In the genomic region with DNA sequence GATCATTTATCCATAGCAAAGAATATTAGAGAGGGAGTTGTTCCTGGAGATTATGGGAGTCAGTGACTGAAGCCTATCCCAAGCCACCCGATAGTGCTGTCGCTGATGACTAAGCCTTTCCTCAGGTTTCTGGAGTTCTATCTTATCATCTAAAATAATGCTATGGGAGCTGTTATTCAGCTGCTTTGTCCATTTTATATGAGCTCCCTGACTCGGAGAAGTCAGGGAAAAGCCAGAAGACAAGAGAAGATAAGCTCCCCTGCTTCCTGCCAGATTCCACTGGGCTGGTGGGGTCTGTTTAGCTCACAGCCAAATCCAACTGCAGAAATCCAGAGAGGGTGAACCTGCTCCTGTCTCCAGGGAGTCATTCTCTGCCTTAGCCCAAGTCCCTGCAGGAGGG, we compare ENCODE assay signal across 17 cellular contexts.
"Had no signal": no experiment of that assay in that cellular context is flagged by ENCODE, and none has a peak within 500 bp of the region (broad histone marks: within the 10 kb centered on the region; RNA-seq: fewer than 3 reads in every experiment).

No MANE protein-coding gene starts in this region.

- H3K4me3 Mint-ChIP-seq: activated T-helper 17 cell treated with anti-CD3 and anti-CD28 coated beads, Interleukin-2, amount 50 U/mL, for 72 hours; nephron progenitor cell; stimulated activated naive CD8-positive, alpha-beta T cell treated with anti-CD3 and anti-CD28 coated beads, Interleukin-15, amount 100 ng/mL, for 72 hours; T-helper 17 cell had no signal

- H3K36me3 ChIP-seq: gastrocnemius medialis, heart right ventricle, left ventricle myocardium inferior, ovary had no signal

- H3K27ac Mint-ChIP-seq: activated naive CD4-positive, alpha-beta T cell treated with anti-CD3 and anti-CD28 coated beads, Interleukin-2, amount 50 U/mL, for 72 hours; activated T-helper 17 cell treated with anti-CD3 and anti-CD28 coated beads, Interleukin-2, amount 50 U/mL, for 72 hours; nephron progenitor cell; stimulated activated naive CD8-positive, alpha-beta T cell treated with anti-CD3 and anti-CD28 coated beads, Interleukin-15, amount 100 ng/mL, for 72 hours; T-helper 17 cell had no signal

- H3K27me3 ChIP-seq: gastrocnemius medialis, ovary, testis had no signal

- FAIRE-seq: bronchial epithelial cell, keratinocyte had no signal

- H3K4me1 ChIP-seq: gastrocnemius medialis, heart right ventricle, left ventricle myocardium inferior, testis had no signal

- H3K4me3 ChIP-seq: gastrocnemius medialis, heart right ventricle, left ventricle myocardium inferior, ovary, testis had no signal

- H3K4me1 Mint-ChIP-seq: activated T-helper 17 cell treated with anti-CD3 and anti-CD28 coated beads, Interleukin-2, amount 50 U/mL, for 72 hours; stimulated activated naive CD8-positive, alpha-beta T cell treated with anti-CD3 and anti-CD28 coated beads, Interleukin-15, amount 100 ng/mL, for 72 hours; T-helper 17 cell had no signal

- DNase-seq: activated CD4-positive, alpha-beta T cell treated with anti-CD3 and anti-CD28 coated beads, Interleukin-2, amount 50 U/mL, for 1 hour; activated T-cell treated with anti-CD3 and anti-CD28 coated beads for 4 hours; gastrocnemius medialis; heart right ventricle; left ventricle myocardium inferior; mesendoderm; nephron progenitor cell; ovary; stimulated activated CD4-positive, alpha-beta T cell treated with anti-CD3 and anti-CD28 coated beads, Interleukin-15, amount 100 ng/mL, for 24 hours; stimulated activated CD4-positive, alpha-beta T cell treated with anti-CD3 and anti-CD28 coated beads, Interleukin-4, amount 100 ng/mL, for 4 hours; stimulated activated naive CD8-positive, alpha-beta T cell treated with anti-CD3 and anti-CD28 coated beads, Interleukin-15, amount 100 ng/mL, for 72 hours; T-helper 17 cell; testis had no signal

- H3K9me3 ChIP-seq: testis had no signal

- H3K27ac ChIP-seq: gastrocnemius medialis, heart right ventricle, left ventricle myocardium inferior, ovary, testis had no signal
